In genomic region chr1:172497230-172497629, GRCh38 we compare ENCODE assay signal across 10 cellular contexts. TPM values are rescaled to one million over a fixed set of nuclear protein-coding genes. Genes with fewer than 3 reads are reported as not detected.
DNase-seq lines count a peak whose midpoint lies in the region; ATAC-seq, FAIRE-seq and TF ChIP-seq lines count a peak whose summit lies in the region.
"Had no signal": no experiment of that assay in that cellular context is flagged by ENCODE, and none has a peak within 500 bp of the region (broad histone marks: within the 10 kb centered on the region; RNA-seq: fewer than 3 reads in every experiment).

No MANE protein-coding gene starts in this region.

- no TSS peak for BruUV-seq in PC-9 (replicated peaks; lab: Mats Ljungman, UMichigan)

- ATAC-seq in omental fat pad (ENCODE audit: low FRiP score): peak; percentile 39
- ATAC-seq in HG02938 (IDR thresholded peaks at IDR 0.05; ENCODE audit: unreplicated experiment): no peak
- ATAC-seq: activated CD4-positive, alpha-beta T cell treated with anti-CD3 and anti-CD28 coated beads for 36 hours had no signal

- H3K27me3 ChIP-seq in PC-9 (ENCODE audit: insufficient read depth, low read depth): no peaks in the 10 kb centered on the region

- FAIRE-seq in GM12891 (lab: Jason Lieb, UNC): no peak

- H3K4me3 ChIP-seq in PC-9 (no peak overlapping the region), epithelial cell of proximal tubule (ENCODE audit: low read depth, low read length) (no peak overlapping the region)

- no peaks in the 10 kb centered on the region for H3K79me2 ChIP-seq in PC-9 (ENCODE audit: low read depth)

- CTCF ChIA-PET in PC-9 (lab: Charles Lee): interaction anchor here (0.6 kb wide), 1 partner anchor 653 kb away, joined by 3 read pairs; no protein-coding TSS in a partner anchor

- H3K27ac ChIP-seq in PC-9: no peak overlapping the region

- POLR2A ChIA-PET in PC-9 (lab: Charles Lee; ENCODE audit: unreplicated experiment): interaction anchor here (0.6 to 1.2 kb wide), 2 partner anchors 35 to 105 kb away, joined by 9 read pairs; partner anchors contain the start of gene SUCO

- intact Hi-C loops in PC-9 (cut with micrococcal nuclease; ENCODE audit: unreplicated experiment): loop anchor here (1.0 kb wide), 4 partner anchors 19 to 142 kb away; no protein-coding TSS in a partner anchor

- DNase-seq in EH (ENCODE audit: low read depth) (peak; percentile 84), PC-9 (peak; percentile 63 to 83), epithelial cell of proximal tubule (ENCODE audit: low read depth) (peak; percentile 27), omental fat pad (ENCODE audit: low spot score) (no peak), GM19238 (ENCODE audit: insufficient read length, low spot score) (no peak), cortex of kidney (lab: John Stamatoyannopoulos, UW) (no peak), GM12891 (ENCODE audit: insufficient read length, low spot score) (no peak)
- DNase-seq: activated CD4-positive, alpha-beta T cell treated with anti-CD3 and anti-CD28 coated beads for 36 hours; NCI-H187 treated with DMSO at 0.1 percent for 48 hours had no signal

- H4K20me1 ChIP-seq in PC-9 (ENCODE audit: insufficient read depth): no peaks in the 10 kb centered on the region

- TF ChIP-seq CTCF in PC-9 (conservative IDR thresholded peaks at IDR 0.05): no peak
- TF ChIP-seq CTCF in epithelial cell of proximal tubule (conservative IDR thresholded peaks at IDR 0.05; ENCODE audit: low read depth, low read length): no peak
- TF ChIP-seq CTCF in omental fat pad (IDR thresholded peaks at IDR 0.05): no peak

- H3K36me3 ChIP-seq in PC-9 (ENCODE audit: low read depth): no peaks in the 10 kb centered on the region

- no peak for TF ChIP-seq POLR2A in GM12891 (IDR thresholded peaks at IDR 0.05; ENCODE audit: low read depth, low read length)

- H3K9me2 ChIP-seq in PC-9 (ENCODE audit: insufficient read depth): no peaks in the 10 kb centered on the region

- H3K4me2 ChIP-seq in PC-9: peak overlapping the region; percentile 17

- H3F3A ChIP-seq in PC-9 (ENCODE audit: insufficient read depth, low read depth): peaks cover 26% of the 10 kb centered on the region

- no peaks in the 10 kb centered on the region for H3K9me3 ChIP-seq in PC-9 (ENCODE audit: insufficient read depth, low read depth)

- H2AFZ ChIP-seq in PC-9: no peak overlapping the region

- H3K4me1 ChIP-seq in PC-9 (replicated peaks; ENCODE audit: insufficient read depth): peaks cover 35% of the 10 kb centered on the region

TF ChIP-seq in GM12891, 5 proteins besides CTCF, POLR2A, EP300 and RAD21:
- TF ChIP-seq TAF1 (IDR thresholded peaks at IDR 0.05; ENCODE audit: low read depth, low read length) (no peak), POU2F2 (IDR thresholded peaks at IDR 0.05; ENCODE audit: low read depth, low read length) (no peak), SPI1 (IDR thresholded peaks at IDR 0.05; ENCODE audit: low read depth, low read length) (no peak), POLR2AphosphoS5 (IDR thresholded peaks at IDR 0.05; ENCODE audit: low read depth, low read length) (no peak), PAX5 (IDR thresholded peaks at IDR 0.05; ENCODE audit: insufficient read depth, low read length, severe bottlenecking) (no peak)

RNA-seq across cellular contexts. Expression of gene SUCO, which starts 35.7 kb away (rescaled TPM):
- total RNA-seq in PC-9 (2021): 31.2 and 34.0 TPM in 2 replicates
- 27.9 and 30.2 TPM in 2 replicates for total RNA-seq in epithelial cell of proximal tubule
- 10 to 100 TPM; 39.6 to 61.8 (median 44.5) TPM for total RNA-seq in omental fat pad
- polyA plus RNA-seq in GM12891 (2012; ENCODE audit: low read depth, missing spikeins): 5.6 TPM

RNA-seq across cellular contexts. Expression of gene PIGC, which starts 53.4 kb away (rescaled TPM):
- total RNA-seq in PC-9 (2021) (21.3 and 26.5 TPM in 2 replicates), epithelial cell of proximal tubule (20.9 and 27.1 TPM in 2 replicates), omental fat pad (10 to 100 TPM; 12.6 to 20.2 (median 19.5) TPM)
- 16.2 TPM for polyA plus RNA-seq in GM12891 (2012; ENCODE audit: low read depth, missing spikeins)

Comparison
In these comparisons a context has a peak if more than half of its experiments do, and no peak if none do; other contexts are left out.
1. DNase-seq: peak in EH (single experiment), PC-9 (2 of 2) and epithelial cell of proximal tubule (single experiment); none in omental fat pad (single experiment), GM19238 (single experiment), cortex of kidney (single experiment) and GM12891 (single experiment).